Comparison of ENCODE assay signal across 19 cellular contexts in genomic region chr6:44511126-44511525, GRCh38.
DNase-seq lines count a peak whose midpoint lies in the region; ATAC-seq and TF ChIP-seq lines count a peak whose summit lies in the region.
"Had no signal": no experiment of that assay in that cellular context is flagged by ENCODE, and none has a peak within 500 bp of the region (broad histone marks: within the 10 kb centered on the region; RNA-seq: fewer than 3 reads in every experiment).

No MANE protein-coding gene starts in this region.

- CTCF ChIA-PET in activated CD8-positive, alpha-beta T cell treated with anti-CD3 and anti-CD28 coated beads for 36 hours (lab: Charles Lee): no interaction called here

- no peaks in the 10 kb centered on the region for H3K9me3 Mint-ChIP-seq in osteocyte (ENCODE audit: unreplicated experiment)
- peaks cover 4% of the 10 kb centered on the region for H3K9me3 Mint-ChIP-seq in activated CD8-positive, alpha-beta T cell treated with anti-CD3 and anti-CD28 coated beads for 36 hours
- H3K9me3 Mint-ChIP-seq: CD8-positive, alpha-beta memory T cell had no signal

- ATAC-seq in GM18867 (IDR thresholded peaks at IDR 0.05; ENCODE audit: unreplicated experiment): no peak
- ATAC-seq in activated CD8-positive, alpha-beta T cell treated with anti-CD3 and anti-CD28 coated beads for 36 hours: no peak
- ATAC-seq: A549 had no signal

- POLR2A ChIA-PET in activated CD8-positive, alpha-beta T cell treated with anti-CD3 and anti-CD28 coated beads for 36 hours (lab: Charles Lee): interaction anchor here (1.9 kb wide), 1 partner anchor 11 kb away, joined by 4 read pairs; no protein-coding TSS in a partner anchor

- no peak for TF ChIP-seq CTCF in osteocyte (IDR thresholded peaks at IDR 0.05)
- TF ChIP-seq CTCF in activated CD8-positive, alpha-beta T cell treated with anti-CD3 and anti-CD28 coated beads for 36 hours (IDR thresholded peaks at IDR 0.05): no peak

- H3K27ac Mint-ChIP-seq in osteocyte (ENCODE audit: unreplicated experiment): no peak overlapping the region
- no peak overlapping the region for H3K27ac Mint-ChIP-seq in activated CD8-positive, alpha-beta T cell treated with anti-CD3 and anti-CD28 coated beads for 36 hours
- H3K27ac Mint-ChIP-seq: CD14-positive monocyte; CD4-positive, alpha-beta T cell; CD8-positive, alpha-beta memory T cell had no signal

- no peak overlapping the region for H3K4me3 Mint-ChIP-seq in osteocyte (ENCODE audit: unreplicated experiment)
- no peak overlapping the region for H3K4me3 Mint-ChIP-seq in activated CD8-positive, alpha-beta T cell treated with anti-CD3 and anti-CD28 coated beads for 36 hours
- H3K4me3 Mint-ChIP-seq: CD14-positive monocyte; CD4-positive, alpha-beta T cell; CD8-positive, alpha-beta memory T cell had no signal

- intact Hi-C loops in activated CD8-positive, alpha-beta T cell treated with anti-CD3 and anti-CD28 coated beads for 36 hours (cut with micrococcal nuclease): no loop called here

- DNase-seq in activated effector memory CD4-positive, alpha-beta T cell treated with anti-CD3 and anti-CD28 coated beads, Interleukin-2, amount 50 U/mL, for 16 hours: peak; percentile 14
- no peak for DNase-seq in activated effector memory CD4-positive, alpha-beta T cell treated with Interleukin-2 at 50 U/mL for 16 hours
- DNase-seq in amniotic epithelial cell (ENCODE audit: low read depth): peak; percentile 63
- peak; percentile 15 for DNase-seq in osteocyte (ENCODE audit: extremely low spot score, unreplicated experiment)
- DNase-seq in activated CD8-positive, alpha-beta T cell treated with anti-CD3 and anti-CD28 coated beads for 36 hours: no peak
- DNase-seq: 8988T; ACHN; AML-193; BE2C; CD4-positive, alpha-beta T cell; CD8-positive, alpha-beta memory T cell; DMS53; DMS79 treated with DMSO at 0.1 percent for 48 hours; GM23248; H7; HCEC 1CT had no signal

- peaks cover 12% of the 10 kb centered on the region for H3K27me3 Mint-ChIP-seq in osteocyte (ENCODE audit: unreplicated experiment)
- H3K27me3 Mint-ChIP-seq in activated CD8-positive, alpha-beta T cell treated with anti-CD3 and anti-CD28 coated beads for 36 hours: no peaks in the 10 kb centered on the region
- H3K27me3 Mint-ChIP-seq: CD4-positive, alpha-beta T cell had no signal

- H3K4me1 Mint-ChIP-seq in osteocyte (ENCODE audit: unreplicated experiment): peaks cover 11% of the 10 kb centered on the region
- no peaks in the 10 kb centered on the region for H3K4me1 Mint-ChIP-seq in activated CD8-positive, alpha-beta T cell treated with anti-CD3 and anti-CD28 coated beads for 36 hours (ENCODE audit: low read depth)
- H3K4me1 Mint-ChIP-seq: CD8-positive, alpha-beta memory T cell had no signal

- H3K36me3 Mint-ChIP-seq in osteocyte (ENCODE audit: unreplicated experiment): no peaks in the 10 kb centered on the region
- H3K36me3 Mint-ChIP-seq in activated CD8-positive, alpha-beta T cell treated with anti-CD3 and anti-CD28 coated beads for 36 hours (ENCODE audit: low read depth): no peaks in the 10 kb centered on the region
- H3K36me3 Mint-ChIP-seq: CD14-positive monocyte had no signal

Comparison
In these comparisons a context has a peak if more than half of its experiments do, and no peak if none do; other contexts are left out.
1. DNase-seq: peak in activated effector memory CD4-positive, alpha-beta T cell treated with anti-CD3 and anti-CD28 coated beads, Interleukin-2, amount 50 U/mL, for 16 hours (single experiment), amniotic epithelial cell (single experiment) and osteocyte (single experiment); none in activated effector memory CD4-positive, alpha-beta T cell treated with Interleukin-2 at 50 U/mL for 16 hours (single experiment) and activated CD8-positive, alpha-beta T cell treated with anti-CD3 and anti-CD28 coated beads for 36 hours (single experiment).